1 cellular context compared by ENCODE assay signal in genomic region chr22:50400406-50400805, GRCh38.
TF ChIP-seq lines count a peak whose summit lies in the region.

No MANE protein-coding gene starts in this region.

TF ChIP-seq in SK-N-SH treated with all-trans-retinoic acid at 6 μM for 48 hours, 23 proteins besides CTCF, POLR2A, EP300 and RAD21 (continued from another document):
- TF ChIP-seq PATZ1 (CRISPR knock-in tag; IDR thresholded peaks at IDR 0.05; ENCODE audit: borderline replicate concordance), result no peak
- TF ChIP-seq CREB5 (CRISPR knock-in tag; IDR thresholded peaks at IDR 0.05; ENCODE audit: low read depth), result no peak
- TF ChIP-seq ARNTL (CRISPR knock-in tag; IDR thresholded peaks at IDR 0.05; ENCODE audit: borderline replicate concordance, low read depth), result no peak
- TF ChIP-seq PPARA (CRISPR knock-in tag; IDR thresholded peaks at IDR 0.05; ENCODE audit: borderline replicate concordance), result no peak
- TF ChIP-seq ZFP30 (CRISPR knock-in tag; IDR thresholded peaks at IDR 0.05), result no peak
- TF ChIP-seq ZC3H10 (CRISPR knock-in tag; IDR thresholded peaks at IDR 0.05), result no peak
- no peak for TF ChIP-seq ISL1 (CRISPR knock-in tag; IDR thresholded peaks at IDR 0.05)
- no peak for TF ChIP-seq SNAI2 (CRISPR knock-in tag; IDR thresholded peaks at IDR 0.05)
- TF ChIP-seq RARB (CRISPR knock-in tag; IDR thresholded peaks at IDR 0.05), result no peak
- TF ChIP-seq CSDC2 (CRISPR knock-in tag; IDR thresholded peaks at IDR 0.05), result no peak
- TF ChIP-seq ZNF565 (CRISPR knock-in tag; conservative IDR thresholded peaks at IDR 0.05; ENCODE audit: low read depth), result no peak
- no peak for TF ChIP-seq GLIS3 (CRISPR knock-in tag; IDR thresholded peaks at IDR 0.05)
- no peak for TF ChIP-seq OSR1 (CRISPR knock-in tag; IDR thresholded peaks at IDR 0.05)
TF ChIP-seq in SK-N-SH treated with all-trans-retinoic acid at 6 μM for 48 hours: peak in this region for 0.
